Comparison of ENCODE assay signal across 9 cellular contexts in genomic region chr3:143240921-143241320, GRCh38.
"Had no signal": no experiment of that assay in that cellular context is flagged by ENCODE, and none has a peak within 500 bp of the region (broad histone marks: within the 10 kb centered on the region; RNA-seq: fewer than 3 reads in every experiment).

No MANE protein-coding gene starts in this region.

- H3K27ac ChIP-seq: pancreas, tibial artery had no signal

- FAIRE-seq: islet of Langerhans, pancreas had no signal

- H3K9me3 Mint-ChIP-seq: stimulated activated effector memory CD8-positive, alpha-beta T cell treated with anti-CD3 and anti-CD28 coated beads, Interleukin-12 subunit alpha, Interleukin-12 subunit beta, amount 100 ng/mL, for 72 hours had no signal

- H3K9me3 ChIP-seq: pancreas, tibial artery had no signal

- DNase-seq: activated CD4-positive, alpha-beta T cell treated with anti-CD3 and anti-CD28 coated beads, Interleukin-2, amount 50 U/mL, for 1 hour; activated CD8-positive, alpha-beta memory T cell treated with anti-CD3 and anti-CD28 coated beads for 24 hours; activated naive CD4-positive, alpha-beta T cell treated with Interleukin-2 at 50 U/mL for 16 hours; midbrain; pancreas; tibial artery had no signal

- H3K36me3 Mint-ChIP-seq: stimulated activated effector memory CD8-positive, alpha-beta T cell treated with anti-CD3 and anti-CD28 coated beads, Interleukin-12 subunit alpha, Interleukin-12 subunit beta, amount 100 ng/mL, for 72 hours had no signal

- H3K4me1 ChIP-seq: pancreas had no signal

- H3K27ac Mint-ChIP-seq: activated T-helper 1 cell treated with anti-CD3 and anti-CD28 coated beads, Interleukin-12 subunit alpha, Interleukin-12 subunit beta, Interleukin-2, Interleukin-4 antibody, amounts not matched to agents 30 ng/mL and 10 ng/mL and 1 ng/mL, durations not matched to agents 14 hours and 24 hours and 36 hours; stimulated activated effector memory CD8-positive, alpha-beta T cell treated with anti-CD3 and anti-CD28 coated beads, Interleukin-12 subunit alpha, Interleukin-12 subunit beta, amount 100 ng/mL, for 72 hours had no signal

- H3K27me3 ChIP-seq: pancreas, tibial artery had no signal

- H3K4me3 ChIP-seq: pancreas, tibial artery had no signal

- H3K4me1 Mint-ChIP-seq: stimulated activated effector memory CD8-positive, alpha-beta T cell treated with anti-CD3 and anti-CD28 coated beads, Interleukin-12 subunit alpha, Interleukin-12 subunit beta, amount 100 ng/mL, for 72 hours had no signal

- H3K4me3 Mint-ChIP-seq: activated T-helper 1 cell treated with anti-CD3 and anti-CD28 coated beads, Interleukin-12 subunit alpha, Interleukin-12 subunit beta, Interleukin-2, Interleukin-4 antibody, amounts not matched to agents 30 ng/mL and 10 ng/mL and 1 ng/mL, durations not matched to agents 14 hours and 24 hours and 36 hours; stimulated activated effector memory CD8-positive, alpha-beta T cell treated with anti-CD3 and anti-CD28 coated beads, Interleukin-12 subunit alpha, Interleukin-12 subunit beta, amount 100 ng/mL, for 72 hours had no signal

- ATAC-seq: pancreas; stimulated activated effector memory CD8-positive, alpha-beta T cell treated with anti-CD3 and anti-CD28 coated beads, Interleukin-12 subunit alpha, Interleukin-12 subunit beta, amount 100 ng/mL, for 72 hours had no signal

- H3K36me3 ChIP-seq: pancreas, tibial artery had no signal
